Comparison of ENCODE assay signal across 22 cellular contexts in the genomic region with DNA sequence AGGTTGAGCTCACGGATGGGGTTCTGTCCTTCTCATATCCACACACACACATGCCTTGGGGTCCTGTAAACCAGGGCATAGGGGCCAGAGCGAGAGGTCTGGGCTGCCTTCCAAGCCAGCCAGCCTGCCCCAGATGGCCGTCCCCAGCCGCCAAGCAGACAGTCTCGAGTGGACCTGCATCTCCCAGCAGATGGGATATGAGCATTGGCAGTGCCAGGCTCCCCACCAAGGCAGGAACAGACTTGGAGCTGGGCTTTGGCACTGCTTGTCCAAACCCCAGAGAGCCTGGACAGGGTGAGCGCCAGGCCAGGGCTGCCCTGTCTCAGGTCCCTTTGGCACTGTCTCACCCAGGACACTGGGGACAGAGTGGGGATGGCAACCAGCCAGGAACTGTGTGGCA.
A peak's percentile ranks its signal among the peaks of the same experiment; 100 is the strongest.
DNase-seq lines count a peak whose midpoint lies in the region; ATAC-seq and TF ChIP-seq lines count a peak whose summit lies in the region.
"Had no signal": no experiment of that assay in that cellular context is flagged by ENCODE, and none has a peak within 500 bp of the region (broad histone marks: within the 10 kb centered on the region; RNA-seq: fewer than 3 reads in every experiment).

No MANE protein-coding gene starts in this region.

- peaks cover 14% of the 10 kb centered on the region for H3K36me3 Mint-ChIP-seq in MCF 10A (ENCODE audit: insufficient read depth, unreplicated experiment)
- H3K36me3 Mint-ChIP-seq: activated naive CD4-positive, alpha-beta T cell treated with anti-CD3 and anti-CD28 coated beads, Interleukin-2, amount 50 U/mL, for 72 hours had no signal

- CTCF ChIA-PET in MCF 10A (lab: Yijun Ruan, JAX): interaction anchor here (0.6 to 2.0 kb wide), 3 partner anchors 33 to 191 kb away, joined by 3 to 24 read pairs (median 7); no protein-coding TSS in a partner anchor

- no TSS peak for BruUV-seq in MCF 10A (replicated peaks; lab: Mats Ljungman, UMichigan)

- DNase-seq in Right ventricle myocardium inferior (ENCODE audit: missing footprints) (no peak), right atrium auricular region (ENCODE audit: low spot score) (no peak), amygdala (lab: John Stamatoyannopoulos, UW) (peak in 37 of 56 donors; percentile 4 to 81 (median 29)), left cardiac atrium (no peak), thyroid gland (peak; percentile 90 to 91), MCF 10A (ENCODE audit: unreplicated experiment) (no peak), NCI-H345 (lab: John Stamatoyannopoulos, UW) (no peak)
- DNase-seq: activated CD8-positive, alpha-beta T cell treated with anti-CD3 and anti-CD28 coated beads, Interleukin-2, amount 10 ng/mL, durations not matched to agents 7 days and 5 days; activated T-cell treated with anti-CD3 and anti-CD28 coated beads, Interleukin-2, amount 50 U/mL, for 72 hours; kidney glomerular epithelial cell; MM.1S; NCI-H1930; stimulated activated CD4-positive, alpha-beta T cell treated with anti-CD3 and anti-CD28 coated beads, Interleukin-4, amount 100 ng/mL, for 4 hours had no signal

- H3K27ac Mint-ChIP-seq in MCF 10A (ENCODE audit: low read depth, unreplicated experiment): no peak overlapping the region
- H3K27ac Mint-ChIP-seq: activated CD8-positive, alpha-beta T cell treated with anti-CD3 and anti-CD28 coated beads, Interleukin-2, amount 10 ng/mL, durations not matched to agents 7 days and 5 days; activated naive CD4-positive, alpha-beta T cell treated with anti-CD3 and anti-CD28 coated beads, Interleukin-2, amount 50 U/mL, for 72 hours; activated T-cell treated with anti-CD3 and anti-CD28 coated beads, Interleukin-2, amount 50 U/mL, for 72 hours; mesothelial cell of epicardium; nephron had no signal

- no peak overlapping the region for H3K4me3 ChIP-seq in right atrium auricular region
- H3K4me3 ChIP-seq in thyroid gland (replicated peaks in 1 of 3): no peak overlapping the region
- H3K4me3 ChIP-seq: body of pancreas, prostate gland, SJSA1, smooth muscle cell had no signal

- no peaks in the 10 kb centered on the region for H3K4me1 Mint-ChIP-seq in MCF 10A (ENCODE audit: insufficient read depth, unreplicated experiment)
- H3K4me1 Mint-ChIP-seq: mesothelial cell of epicardium, nephron had no signal

- 38% methylated on average over 3 of the region's 6 CpGs; no CpG with 5 or more reads in 1 of the 2 donors for WGBS in thyroid gland, 2 donors

- peaks cover 0 to 16% of the 10 kb centered on the region in 2 donors for H3K4me1 ChIP-seq in right atrium auricular region
- peaks cover 61 to 67% of the 10 kb centered on the region in 2 donors for H3K4me1 ChIP-seq in thyroid gland
- H3K4me1 ChIP-seq: prostate gland had no signal

- no peak overlapping the region for H3K4me3 Mint-ChIP-seq in MCF 10A (ENCODE audit: unreplicated experiment)
- H3K4me3 Mint-ChIP-seq: activated CD8-positive, alpha-beta T cell treated with anti-CD3 and anti-CD28 coated beads, Interleukin-2, amount 10 ng/mL, durations not matched to agents 7 days and 5 days; activated T-cell treated with anti-CD3 and anti-CD28 coated beads, Interleukin-2, amount 50 U/mL, for 72 hours; mesothelial cell of epicardium; nephron had no signal

- no peaks in the 10 kb centered on the region for H3K9me3 ChIP-seq in right atrium auricular region
- H3K9me3 ChIP-seq in thyroid gland: no peaks in the 10 kb centered on the region
- H3K9me3 ChIP-seq: body of pancreas, prostate gland, SJSA1 had no signal

- no peaks in the 10 kb centered on the region for H3K27me3 Mint-ChIP-seq in MCF 10A (ENCODE audit: insufficient read depth, unreplicated experiment)

- H3K9me3 Mint-ChIP-seq in MCF 10A (ENCODE audit: unreplicated experiment): no peaks in the 10 kb centered on the region
- H3K9me3 Mint-ChIP-seq: activated naive CD4-positive, alpha-beta T cell treated with anti-CD3 and anti-CD28 coated beads, Interleukin-2, amount 50 U/mL, for 72 hours; activated T-cell treated with anti-CD3 and anti-CD28 coated beads, Interleukin-2, amount 50 U/mL, for 72 hours; mesothelial cell of epicardium; nephron had no signal

- POLR2A ChIA-PET in MCF 10A (lab: Yijun Ruan, JAX): interaction anchor here (1.8 kb wide), 1 partner anchor 186 kb away, joined by 6 read pairs; a partner anchor contains a TSS

- H3K27me3 ChIP-seq in right atrium auricular region (no peaks in the 10 kb centered on the region), thyroid gland (no peaks in the 10 kb centered on the region)
- H3K27me3 ChIP-seq: body of pancreas, SJSA1 had no signal

- H3K36me3 ChIP-seq in right atrium auricular region (no peaks in the 10 kb centered on the region), thyroid gland (peaks cover 0 to 4% of the 10 kb centered on the region in 2 donors)
- H3K36me3 ChIP-seq: prostate gland had no signal

- intact Hi-C loops in Right ventricle myocardium inferior (cut with DNase I) (loop anchor here (10.0 kb wide), 1 partner anchor 81 kb away; no protein-coding TSS in a partner anchor), left cardiac atrium (cut with DNase I) (no loop called here), thyroid gland (cut with DNase I) (no loop called here), MCF 10A (cut with micrococcal nuclease) (no loop called here)

- ATAC-seq in Right ventricle myocardium inferior (peak; percentile 70), left cardiac atrium (peak; percentile 65 to 76), GM18858 (IDR thresholded peaks at IDR 0.05; ENCODE audit: unreplicated experiment) (no peak)
- ATAC-seq: activated CD8-positive, alpha-beta T cell treated with anti-CD3 and anti-CD28 coated beads, Interleukin-2, amount 10 ng/mL, durations not matched to agents 7 days and 5 days; activated naive CD4-positive, alpha-beta T cell treated with anti-CD3 and anti-CD28 coated beads, Interleukin-2, amount 50 U/mL, for 72 hours; activated T-cell treated with anti-CD3 and anti-CD28 coated beads, Interleukin-2, amount 50 U/mL, for 72 hours; body of pancreas had no signal

- H3K27ac ChIP-seq in right atrium auricular region (peak overlapping the region in 1 of 2 donors; percentile 28), thyroid gland (peak overlapping the region; percentile 70 to 87 (median 86))
- H3K27ac ChIP-seq: body of pancreas, C4-2B, prostate gland, SJSA1 had no signal

- TF ChIP-seq CTCF in right atrium auricular region (IDR thresholded peaks at IDR 0.05) (no peak), thyroid gland (IDR thresholded peaks at IDR 0.05) (no peak), MCF 10A (IDR thresholded peaks at IDR 0.05; ENCODE audit: unreplicated experiment) (no peak)

- TF ChIP-seq POLR2A in thyroid gland (IDR thresholded peaks at IDR 0.05): no peak

Comparison
In these comparisons a context has a peak if more than half of its experiments do, and no peak if none do; other contexts are left out.
1. DNase-seq: peak in amygdala (37 of 56) and thyroid gland (2 of 2); none in Right ventricle myocardium inferior (single experiment), right atrium auricular region (single experiment), left cardiac atrium (single experiment), MCF 10A (single experiment) and NCI-H345 (single experiment).